Comparison of ENCODE assay signal across 9 cellular contexts in genomic region chr5:1343315-1343751, GRCh38. TPM values are rescaled to one million over a fixed set of nuclear protein-coding genes. Genes with fewer than 3 reads are reported as not detected.
A peak's percentile ranks its signal among the peaks of the same experiment; 100 is the strongest.
DNase-seq lines count a peak whose midpoint lies in the region; ATAC-seq, FAIRE-seq and TF ChIP-seq lines count a peak whose summit lies in the region.
"Had no signal": no experiment of that assay in that cellular context is flagged by ENCODE, and none has a peak within 500 bp of the region (broad histone marks: within the 10 kb centered on the region; RNA-seq: fewer than 3 reads in every experiment).

No MANE protein-coding gene starts in this region.

- no peak for TF ChIP-seq EP300 in K562 (IDR thresholded peaks at IDR 0.05; ENCODE audit: low read length)

- TF ChIP-seq POLR2A in K562 (conservative IDR thresholded peaks at IDR 0.05) = no peak

- no peak overlapping the region for H3K27ac ChIP-seq in CD4-positive, alpha-beta T cell (ENCODE audit: low read depth, low read length)
- no peak overlapping the region for H3K27ac ChIP-seq in K562 (ENCODE audit: extremely low read depth, low read depth, low read length)

- in situ Hi-C loops in K562 (cut with MboI) = no loop called here

- H3K79me2 ChIP-seq in K562 (ENCODE audit: control insufficient read depth, insufficient read depth, low read length) = peaks cover 41% of the 10 kb centered on the region

- H3K4me3 Mint-ChIP-seq in CD4-positive, alpha-beta T cell = peak overlapping the region; percentile 96
- peak overlapping the region; percentile 76 to 89 (median 82) for H3K4me3 Mint-ChIP-seq in IgD-negative memory B cell
- H3K4me3 Mint-ChIP-seq in natural killer cell = peak overlapping the region; percentile 87

- H3K9ac ChIP-seq in K562 (ENCODE audit: insufficient read depth in 1 of 2, low read depth in 2 of 2, low read length in 2 of 2) = peak overlapping the region; percentile 89 to 92

- H4K20me1 ChIP-seq in K562 (replicated peaks; ENCODE audit: control insufficient read depth, insufficient read depth, low read length) = peaks cover 5% of the 10 kb centered on the region; the same call in 1 of the 2 replicates

- H2AFZ ChIP-seq in K562 (ENCODE audit: low read depth, low read length) = no peak overlapping the region

- POLR2A ChIA-PET in CD4-positive, alpha-beta T cell (lab: Charles Lee) = interaction anchor here (0.6 to 4.1 kb wide), 3 partner anchors 28 to 178 kb away, joined by 4 to 38 read pairs (median 27); no protein-coding TSS in a partner anchor
- POLR2A ChIA-PET in K562 (lab: Yijun Ruan, JAX) = interaction anchor here (1.2 to 2.9 kb wide), 2 partner anchors 9 to 71 kb away, joined by 3 to 19 read pairs; no protein-coding TSS in a partner anchor

- H3K9me3 ChIP-seq in CD4-positive, alpha-beta T cell (ENCODE audit: control insufficient read depth, low read length) = no peaks in the 10 kb centered on the region
- H3K9me3 ChIP-seq in K562 (replicated peaks; ENCODE audit: control insufficient read depth, insufficient read depth, low read depth, low read length) = no peaks in the 10 kb centered on the region

- CTCF ChIA-PET in CD4-positive, alpha-beta T cell (lab: Charles Lee) = interaction anchor here (3.1 kb wide), 1 partner anchor 37 kb away, joined by 12 read pairs; no protein-coding TSS in a partner anchor
- CTCF ChIA-PET in K562 (lab: Yijun Ruan, JAX; ENCODE audit: low intra/inter-chr PET ratio) = no interaction called here

- DNase-seq in CD4-positive, alpha-beta T cell = no peak
- DNase-seq in K562 (ENCODE audit: extremely low read depth in 1 of 4, low spot score in 3 of 4) = no peak
- no peak for DNase-seq in natural killer cell
- no peak for DNase-seq in D721Med (ENCODE audit: insufficient read length, low spot score)
- DNase-seq in SHP77 treated with DMSO at 0.1 percent for 48 hours (lab: John Stamatoyannopoulos, UW) = no peak
- DNase-seq: NCI-H82 had no signal

- intact Hi-C loops in CD4-positive, alpha-beta T cell (cut with DNase I, micrococcal nuclease) = loop anchor here (1.0 to 10.0 kb wide), 4 partner anchors 49 to 451 kb away; partner anchors contain the start of genes BRD9 (in 1 of the 2), MRPL36 (in 1 of the 2), TERT (in 1 of the 2) and TRIP13 (in 1 of the 2)
- intact Hi-C loops in K562 (cut with micrococcal nuclease) = no loop called here
- intact Hi-C loops in natural killer cell (cut with micrococcal nuclease) = no loop called here

- FAIRE-seq in K562 (lab: Jason Lieb, UNC) = no peak
- FAIRE-seq in D721Med (lab: Jason Lieb, UNC) = no peak

- 83% methylated on average over 9 of the region's 9 CpGs for WGBS in K562 (ENCODE audit: insufficient coverage, low coverage, missing lambda C conversion rate)

- no peaks in the 10 kb centered on the region for H3K27me3 Mint-ChIP-seq in CD4-positive, alpha-beta T cell
- H3K27me3 Mint-ChIP-seq in IgD-negative memory B cell (no peaks in the 10 kb centered on the region), natural killer cell (ENCODE audit: low read depth in 2 of 2) (no peaks in the 10 kb centered on the region)

- H3K4me1 ChIP-seq in K562 (replicated peaks in 1 of 2; ENCODE audit: control insufficient read depth in 2 of 2, insufficient read depth in 2 of 2, low read length in 2 of 2) = peaks cover 15 to 34% of the 10 kb centered on the region in 2 experiments; a peak in 4 of 5 replicates

- TSS peak; percentile 58 for BruUV-seq in K562 (replicated peaks; lab: Mats Ljungman, UMichigan)

- TF ChIP-seq RAD21 in K562 (CRISPR knock-in tag; conservative IDR thresholded peaks at IDR 0.05 in 1 of 2, IDR thresholded peaks at IDR 0.05 in 1 of 2) = no peak

- H3K36me3 ChIP-seq in K562 (ENCODE audit: control insufficient read depth, insufficient read depth, low read length) = peaks cover 53% of the 10 kb centered on the region

- H3K9me3 Mint-ChIP-seq in CD4-positive, alpha-beta T cell = no peaks in the 10 kb centered on the region
- H3K9me3 Mint-ChIP-seq in IgD-negative memory B cell = no peaks in the 10 kb centered on the region
- H3K9me3 Mint-ChIP-seq in natural killer cell = no peaks in the 10 kb centered on the region

- no peak for TF ChIP-seq CTCF in CD4-positive, alpha-beta T cell (IDR thresholded peaks at IDR 0.05)
- TF ChIP-seq CTCF in K562 (IDR thresholded peaks at IDR 0.05 in 2 of 3, conservative IDR thresholded peaks at IDR 0.05 in 1 of 3; ENCODE audit: insufficient read depth in 2 of 3, low read depth in 1 of 3, low read length in 3 of 3) (no peak), natural killer cell (IDR thresholded peaks at IDR 0.05) (no peak), D721Med (IDR thresholded peaks at IDR 0.05; ENCODE audit: insufficient read depth, missing control alignments) (no peak)

- H3K4me1 Mint-ChIP-seq in CD4-positive, alpha-beta T cell (ENCODE audit: low read depth) = peaks cover 36% of the 10 kb centered on the region
- H3K4me1 Mint-ChIP-seq in IgD-negative memory B cell (peaks cover 11 to 36% (median 27%) of the 10 kb centered on the region in 3 donors), natural killer cell (peaks cover 16 to 22% of the 10 kb centered on the region in 2 donors)

- no peaks in the 10 kb centered on the region for H3K27me3 ChIP-seq in CD4-positive, alpha-beta T cell (ENCODE audit: control insufficient read depth, insufficient read depth, low read length)
- H3K27me3 ChIP-seq in K562 (ENCODE audit: control insufficient read depth in 2 of 2, insufficient read depth in 2 of 2, low read length in 2 of 2) = no peaks in the 10 kb centered on the region

- ATAC-seq in CD4-positive, alpha-beta T cell (ENCODE audit: poor library complexity) = no peak
- ATAC-seq in K562 (no peak), natural killer cell (no peak), HG03354 (IDR thresholded peaks at IDR 0.05; ENCODE audit: poor library complexity, severe bottlenecking, unreplicated experiment) (no peak), HG03571 (IDR thresholded peaks at IDR 0.05; ENCODE audit: unreplicated experiment) (no peak)

- H3K36me3 Mint-ChIP-seq in CD4-positive, alpha-beta T cell (ENCODE audit: low read depth) = peaks cover 41% of the 10 kb centered on the region
- H3K36me3 Mint-ChIP-seq in IgD-negative memory B cell (peaks cover 2% of the 10 kb centered on the region), natural killer cell (no peaks in the 10 kb centered on the region)

- peak overlapping the region; percentile 91 for H3K27ac Mint-ChIP-seq in CD4-positive, alpha-beta T cell
- H3K27ac Mint-ChIP-seq in IgD-negative memory B cell = peak overlapping the region; percentile 62 to 98 (median 74)
- peak overlapping the region in 1 of 2 donors; percentile 38 for H3K27ac Mint-ChIP-seq in natural killer cell

- H3K4me2 ChIP-seq in K562 (ENCODE audit: insufficient read depth, low read length) = peak overlapping the region; percentile 97; the same call in 1 of the 2 replicates

- H3K4me3 ChIP-seq in K562 = peak overlapping the region; percentile 99; the same call in 1 of the 2 replicates

- no peaks in the 10 kb centered on the region for H3K9me1 ChIP-seq in K562 (ENCODE audit: control insufficient read depth, insufficient read depth, low read length)

TF ChIP-seq in K562, 482 proteins besides CTCF, POLR2A, EP300 and RAD21:
- no peak for TF ChIP-seq NFATC3 (IDR thresholded peaks at IDR 0.05)
- TF ChIP-seq RBFOX2 (IDR thresholded peaks at IDR 0.05; ENCODE audit: low read depth, low read length) = peak; percentile 47
TF ChIP-seq in K562: peak in this region for 1.

RNA-seq across cellular contexts. Expression of gene CLPTM1L, which starts 1.6 kb away (rescaled TPM):
- total RNA-seq in CD4-positive, alpha-beta T cell = 10 to 100 TPM; 47.2 to 47.4 TPM
- 25.7 TPM for polyA plus RNA-seq in IgD-negative memory B cell
- 215 and 519 TPM in 2 replicates for total RNA-seq in K562 (2011; cell fraction: chromatin; rRNA removed; ENCODE audit: low replicate concordance)
- total RNA-seq in K562 (2011; cell fraction: nucleolus; rRNA removed) = 574 and 584 TPM in 2 replicates
- 409 and 456 TPM in 2 replicates for total RNA-seq in K562 (2011; cell fraction: nucleoplasm; rRNA removed)
- 217 and 249 TPM in 2 replicates for total RNA-seq in K562 (2014; rRNA removed)
- total RNA-seq in K562 (2014; rRNA removed; fragmentation: Illumina TruSeq; extraction: Trizol) = 132 and 136 TPM in 2 replicates
- total RNA-seq in K562 (2015; rRNA removed; fragmentation: Illumina TruSeq; extraction: Trizol) = 177 and 179 TPM in 2 replicates
- total RNA-seq in K562 (2021) = 145 and 152 TPM in 2 replicates
- polyA plus RNA-seq in K562 (2011; rRNA removed) = 130 and 184 TPM in 2 replicates
- 150 and 221 TPM in 2 replicates for polyA plus RNA-seq in K562 (2011; cell fraction: cytosol; rRNA removed)
- 196 and 245 TPM in 2 replicates for polyA plus RNA-seq in K562 (2011; cell fraction: nucleus; rRNA removed)
- polyA plus RNA-seq in K562 (2012) = 110 and 155 TPM in 2 replicates
- 198 and 213 TPM in 2 replicates for polyA plus RNA-seq in K562 (2014; fragmentation: Illumina TruSeq; extraction: Trizol)
- 10 to 100 TPM in 1 of 2 experiments, 1 to 10 TPM in 1; 3.5 to 14.1 TPM for polyA plus RNA-seq in K562 (2014; fragmentation: Nextera tagmentation; extraction: Ambion mirVana)
- polyA plus RNA-seq in K562 (2014; rRNA removed) = 180 and 181 TPM in 2 replicates
- polyA minus RNA-seq in K562 (2011; rRNA and poly(A)+ RNA removed) = 112 and 228 TPM in 2 replicates
- polyA minus RNA-seq in K562 (2011; cell fraction: cytosol; rRNA and poly(A)+ RNA removed) = 74.7 and 93.6 TPM in 2 replicates
- polyA minus RNA-seq in K562 (2011; cell fraction: nucleus; rRNA and poly(A)+ RNA removed) = 73.0 and 82.1 TPM in 2 replicates
- 100 to 1,000 TPM in 1 of 3 donors, 10 to 100 TPM in 2; 67.1 to 105 (median 97.5) TPM for total RNA-seq in natural killer cell

RNA-seq across cellular contexts. Expression of gene TERT, which starts 48.5 kb away (rescaled TPM):
- total RNA-seq in CD4-positive, alpha-beta T cell = under 1 TPM; 0.55 to 0.84 TPM
- polyA plus RNA-seq in IgD-negative memory B cell = not detected
- 14.2 and 54.7 TPM in 2 replicates for total RNA-seq in K562 (2011; cell fraction: chromatin; rRNA removed; ENCODE audit: low replicate concordance)
- total RNA-seq in K562 (2011; cell fraction: nucleolus; rRNA removed) = 26.1 and 26.7 TPM in 2 replicates
- 10.8 and 13.8 TPM in 2 replicates for total RNA-seq in K562 (2011; cell fraction: nucleoplasm; rRNA removed)
- total RNA-seq in K562 (2014; rRNA removed) = 1.7 and 2.5 TPM in 2 replicates
- 0.41 and 0.44 TPM in 2 replicates for total RNA-seq in K562 (2014; rRNA removed; fragmentation: Illumina TruSeq; extraction: Trizol)
- total RNA-seq in K562 (2015; rRNA removed; fragmentation: Illumina TruSeq; extraction: Trizol) = 0.54 and 0.83 TPM in 2 replicates
- total RNA-seq in K562 (2021) = 3.3 and 3.4 TPM in 2 replicates
- 1.4 and 2.7 TPM in 2 replicates for polyA plus RNA-seq in K562 (2011; rRNA removed)
- polyA plus RNA-seq in K562 (2011; cell fraction: cytosol; rRNA removed) = 1.3 and 3.8 TPM in 2 replicates
- polyA plus RNA-seq in K562 (2011; cell fraction: nucleus; rRNA removed) = 15.4 and 32.7 TPM in 2 replicates
- 1.0 and 1.5 TPM in 2 replicates for polyA plus RNA-seq in K562 (2012)
- 0.48 and 1.00 TPM in 2 replicates for polyA plus RNA-seq in K562 (2014; fragmentation: Illumina TruSeq; extraction: Trizol)
- under 1 TPM in 1 of 2 experiments, not detected in 1; 0.08 TPM for polyA plus RNA-seq in K562 (2014; fragmentation: Nextera tagmentation; extraction: Ambion mirVana)
- polyA plus RNA-seq in K562 (2014; rRNA removed) = 2.2 and 4.5 TPM in 2 replicates
- 0.69 and 1.6 TPM in 2 replicates for polyA minus RNA-seq in K562 (2011; rRNA and poly(A)+ RNA removed)
- 1.7 and 5.3 TPM in 2 replicates for polyA minus RNA-seq in K562 (2011; cell fraction: cytosol; rRNA and poly(A)+ RNA removed)
- polyA minus RNA-seq in K562 (2011; cell fraction: nucleus; rRNA and poly(A)+ RNA removed) = 8.1 and 11.4 TPM in 2 replicates
- total RNA-seq in natural killer cell = not detected

Comparison
In these comparisons a context has a peak if more than half of its experiments do, and no peak if none do; other contexts are left out.
1. intact Hi-C loops: an anchor here in CD4-positive, alpha-beta T cell (1.0 to 10.0 kb wide); none called in K562 and natural killer cell.